8 cellular contexts compared by ENCODE assay signal in the genomic region with DNA sequence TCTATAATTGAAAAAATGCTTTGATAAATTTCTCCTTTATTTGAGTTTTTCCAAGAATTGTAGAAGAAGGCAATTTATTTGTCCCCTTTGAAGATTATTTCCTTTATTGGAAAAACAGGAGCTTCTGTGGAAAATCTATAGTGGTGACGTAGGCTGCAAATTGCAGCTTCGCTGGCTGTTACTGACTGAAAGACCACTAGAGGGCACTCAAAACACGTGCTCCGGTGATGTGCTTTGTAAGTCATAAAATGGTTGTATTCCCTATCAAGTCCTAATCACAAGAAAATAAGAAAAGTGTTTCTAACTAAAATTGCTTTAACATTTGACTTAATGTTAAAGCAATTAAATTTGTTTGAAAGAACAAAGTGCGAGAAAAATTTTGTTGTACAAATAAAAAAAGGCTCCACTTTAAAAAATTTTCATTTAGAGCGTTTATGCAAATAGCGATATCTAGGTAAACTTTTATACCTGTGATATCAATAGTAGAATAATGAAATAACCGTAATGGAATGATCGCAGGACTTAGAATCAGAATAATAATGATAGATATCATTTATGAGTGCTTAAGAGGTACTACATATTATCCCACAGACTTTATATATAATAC.
DNase-seq lines count a peak whose midpoint lies in the region; ATAC-seq, FAIRE-seq and TF ChIP-seq lines count a peak whose summit lies in the region.

No MANE protein-coding gene starts in this region.

- POLR2A ChIA-PET in activated CD4-positive, alpha-beta T cell treated with anti-CD3 and anti-CD28 coated beads for 36 hours (lab: Charles Lee) = no interaction called here

- H3K36me3 ChIP-seq in NT2/D1 (ENCODE audit: insufficient read depth, insufficient read length, low read length) (no peaks in the 10 kb centered on the region), keratinocyte (ENCODE audit: control insufficient read depth in 2 of 2, extremely low read depth in 1 of 2, insufficient read depth in 2 of 2, low read length in 2 of 2) (no peaks in the 10 kb centered on the region), thyroid gland (no peaks in the 10 kb centered on the region)

- DNase-seq in activated CD4-positive, alpha-beta T cell treated with anti-CD3 and anti-CD28 coated beads for 36 hours = peak; percentile 47
- no peak for DNase-seq in activated CD4-positive, alpha-beta T cell treated with anti-CD3 and anti-CD28 coated beads for 4 hours
- DNase-seq in HK-2 (ENCODE audit: unreplicated experiment) = peak; percentile 17
- peak; percentile 57 for DNase-seq in NT2/D1 (ENCODE audit: low read depth, low spot score)
- peak; percentile 10 to 73 for DNase-seq in T47D (ENCODE audit: low read depth in 1 of 2, low spot score in 1 of 2)
- DNase-seq in keratinocyte (ENCODE audit: low read depth, low spot score) = peak; percentile 11
- peak; percentile 22 to 34 for DNase-seq in thyroid gland

- H3K27ac ChIP-seq in keratinocyte (ENCODE audit: control insufficient read depth, insufficient read depth, low read length) = no peak overlapping the region
- H3K27ac ChIP-seq in thyroid gland = no peak overlapping the region

- no peaks in the 10 kb centered on the region for H3K4me1 Mint-ChIP-seq in activated CD4-positive, alpha-beta T cell treated with anti-CD3 and anti-CD28 coated beads for 36 hours

- peak; percentile 76 to 90 (median 80) for TF ChIP-seq CTCF in keratinocyte (optimal IDR thresholded peaks at IDR 0.05 in 1 of 3, IDR thresholded peaks at IDR 0.05 in 1 of 3, conservative IDR thresholded peaks at IDR 0.05 in 1 of 3; ENCODE audit: extremely low read depth in 1 of 3, insufficient read depth in 2 of 3, low read length in 3 of 3)
- TF ChIP-seq CTCF in thyroid gland (IDR thresholded peaks at IDR 0.05) = peak in 5 of 6 experiments; percentile 46 to 80 (median 55)

- no peak overlapping the region for H2AFZ ChIP-seq in keratinocyte (ENCODE audit: control insufficient read depth, low read length)

- H3K4me2 ChIP-seq in keratinocyte (ENCODE audit: control insufficient read depth, extremely low read depth, insufficient read depth, low read depth, low read length) = no peak overlapping the region

- H3K4me3 ChIP-seq in NT2/D1 (ENCODE audit: insufficient read length, low read depth) = no peak overlapping the region
- no peak overlapping the region for H3K4me3 ChIP-seq in keratinocyte (ENCODE audit: control insufficient read depth in 2 of 3, extremely low read depth in 1 of 3, insufficient read depth in 2 of 3, low read depth in 1 of 3, low read length in 3 of 3)
- no peak overlapping the region for H3K4me3 ChIP-seq in thyroid gland (replicated peaks in 1 of 3)

- no peak overlapping the region for H3K9ac ChIP-seq in NT2/D1 (ENCODE audit: insufficient read length, low read depth)
- no peak overlapping the region for H3K9ac ChIP-seq in keratinocyte (ENCODE audit: control insufficient read depth, extremely low read depth, insufficient read depth, low read length)

- WGBS in thyroid gland, 2 donors = 42 to 43% methylated on average over 9 of the region's 9 CpGs

- H3K36me3 Mint-ChIP-seq in activated CD4-positive, alpha-beta T cell treated with anti-CD3 and anti-CD28 coated beads for 36 hours (ENCODE audit: low read depth) = no peaks in the 10 kb centered on the region

- no peaks in the 10 kb centered on the region for H3K4me1 ChIP-seq in NT2/D1 (ENCODE audit: insufficient read depth, insufficient read length)
- no peaks in the 10 kb centered on the region for H3K4me1 ChIP-seq in keratinocyte (ENCODE audit: control insufficient read depth, extremely low read depth, insufficient read depth, low read length)
- H3K4me1 ChIP-seq in thyroid gland = no peaks in the 10 kb centered on the region

- H3K79me2 ChIP-seq in keratinocyte (ENCODE audit: control insufficient read depth, insufficient read depth, low read length) = no peaks in the 10 kb centered on the region

- CTCF ChIA-PET in activated CD4-positive, alpha-beta T cell treated with anti-CD3 and anti-CD28 coated beads for 36 hours (lab: Charles Lee) = interaction anchor here (0.6 to 1.8 kb wide), 3 partner anchors 12 to 106 kb away, joined by 3 to 16 read pairs (median 3); no protein-coding TSS in a partner anchor

- H3K27ac Mint-ChIP-seq in activated CD4-positive, alpha-beta T cell treated with anti-CD3 and anti-CD28 coated beads for 36 hours = no peak overlapping the region

- H4K20me1 ChIP-seq in keratinocyte (ENCODE audit: control insufficient read depth, extremely low read depth, insufficient read depth, low read length) = no peaks in the 10 kb centered on the region

- in situ Hi-C loops in T47D (cut with HindIII; ENCODE audit: low pct_unique_long_range_greater_than_20kb, low sequenced_read_pairs) = no loop called here

- no peaks in the 10 kb centered on the region for H3K27me3 ChIP-seq in NT2/D1 (ENCODE audit: insufficient read depth, insufficient read length)
- no peaks in the 10 kb centered on the region for H3K27me3 ChIP-seq in keratinocyte (ENCODE audit: control insufficient read depth, extremely low read depth, insufficient read depth, low read length)
- no peaks in the 10 kb centered on the region for H3K27me3 ChIP-seq in thyroid gland

- H3K4me3 Mint-ChIP-seq in activated CD4-positive, alpha-beta T cell treated with anti-CD3 and anti-CD28 coated beads for 36 hours = no peak overlapping the region

- TF ChIP-seq POLR2A in thyroid gland (IDR thresholded peaks at IDR 0.05) = no peak

- H3K27me3 Mint-ChIP-seq in activated CD4-positive, alpha-beta T cell treated with anti-CD3 and anti-CD28 coated beads for 36 hours = no peaks in the 10 kb centered on the region

- dilution Hi-C loops in keratinocyte (cut with MboI; ENCODE audit: extremely low pct_ligation_motif_present, low sequenced_read_pairs) = no loop called here

- H3K9me3 Mint-ChIP-seq in activated CD4-positive, alpha-beta T cell treated with anti-CD3 and anti-CD28 coated beads for 36 hours (ENCODE audit: low read depth) = no peaks in the 10 kb centered on the region

- intact Hi-C loops in activated CD4-positive, alpha-beta T cell treated with anti-CD3 and anti-CD28 coated beads for 36 hours (cut with DNase I, micrococcal nuclease) = loop anchor here (1.0 kb wide), 1 partner anchor 38 kb away; no protein-coding TSS in a partner anchor
- intact Hi-C loops in thyroid gland (cut with DNase I) = no loop called here

- ATAC-seq in activated CD4-positive, alpha-beta T cell treated with anti-CD3 and anti-CD28 coated beads for 36 hours = peak; percentile 55
- peak; percentile 86 for ATAC-seq in GM21447 (IDR thresholded peaks at IDR 0.05; ENCODE audit: unreplicated experiment)

- FAIRE-seq in keratinocyte (lab: Jason Lieb, UNC) = peak; percentile 84

- H3K9me1 ChIP-seq in keratinocyte (ENCODE audit: control insufficient read depth, extremely low read depth, insufficient read depth, low read length) = no peaks in the 10 kb centered on the region

- no peaks in the 10 kb centered on the region for H3K9me3 ChIP-seq in NT2/D1 (ENCODE audit: insufficient read depth, low read length)
- no peaks in the 10 kb centered on the region for H3K9me3 ChIP-seq in keratinocyte (ENCODE audit: control insufficient read depth, low read depth, low read length)
- no peaks in the 10 kb centered on the region for H3K9me3 ChIP-seq in thyroid gland

Comparison
In these comparisons a context has a peak if more than half of its experiments do, and no peak if none do; other contexts are left out.
1. DNase-seq: peak in activated CD4-positive, alpha-beta T cell treated with anti-CD3 and anti-CD28 coated beads for 36 hours (single experiment), HK-2 (single experiment), NT2/D1 (single experiment), T47D (2 of 2), keratinocyte (single experiment) and thyroid gland (2 of 2); none in activated CD4-positive, alpha-beta T cell treated with anti-CD3 and anti-CD28 coated beads for 4 hours (0 of 2).